ENCODE assay signal across 18 cellular contexts in genomic region chr18:35479911-35480586, GRCh38. TPM values are rescaled to one million over a fixed set of nuclear protein-coding genes. Genes with fewer than 3 reads are reported as not detected.
DNase-seq lines count a peak whose midpoint lies in the region; ATAC-seq, FAIRE-seq and TF ChIP-seq lines count a peak whose summit lies in the region.
"Had no signal": no experiment of that assay in that cellular context is flagged by ENCODE, and none has a peak within 500 bp of the region (broad histone marks: within the 10 kb centered on the region; RNA-seq: fewer than 3 reads in every experiment).

No MANE protein-coding gene starts in this region.

- BruUV-seq in endothelial cell of umbilical vein (replicated peaks; lab: Mats Ljungman, UMichigan): no TSS peak

- H3K79me2 ChIP-seq in endothelial cell of umbilical vein (ENCODE audit: control insufficient read depth, insufficient read depth, low read length): peaks cover 64% of the 10 kb centered on the region

- peaks cover 30% of the 10 kb centered on the region for H3K36me3 Mint-ChIP-seq in activated naive CD8-positive, alpha-beta T cell treated with anti-CD3 and anti-CD28 coated beads, Interleukin-2, amount 50 U/mL, for 24 hours (ENCODE audit: low read depth)
- H3K36me3 Mint-ChIP-seq in activated naive CD8-positive, alpha-beta T cell treated with anti-CD3 and anti-CD28 coated beads for 36 hours: peaks cover 20% of the 10 kb centered on the region

- no peaks in the 10 kb centered on the region for H3K9me3 Mint-ChIP-seq in activated naive CD8-positive, alpha-beta T cell treated with anti-CD3 and anti-CD28 coated beads, Interleukin-2, amount 50 U/mL, for 24 hours
- peaks cover under 1% of the 10 kb centered on the region for H3K9me3 Mint-ChIP-seq in activated naive CD8-positive, alpha-beta T cell treated with anti-CD3 and anti-CD28 coated beads for 36 hours
- H3K9me3 Mint-ChIP-seq: activated naive CD4-positive, alpha-beta T cell treated with anti-CD3 and anti-CD28 coated beads for 36 hours had no signal

- no peak for TF ChIP-seq CTCF in endothelial cell of umbilical vein (IDR thresholded peaks at IDR 0.05; ENCODE audit: extremely low read depth in 1 of 2, insufficient read depth in 1 of 2, low read depth in 1 of 2, low read length in 2 of 2)

- CTCF ChIA-PET in endothelial cell of umbilical vein (lab: Charles Lee): interaction anchor here (1.2 to 3.5 kb wide), 3 partner anchors 11 to 471 kb away, joined by 3 to 23 read pairs (median 3); no protein-coding TSS in a partner anchor

- H2AFZ ChIP-seq in endothelial cell of umbilical vein (ENCODE audit: low read depth, low read length): peak overlapping the region; percentile 20

- intact Hi-C loops in endothelial cell of umbilical vein (cut with micrococcal nuclease): loop anchor here (1.0 to 2.0 kb wide), 3 partner anchors 10 to 17 kb away; partner anchors contain the start of gene INO80C

- no peak for FAIRE-seq in endothelial cell of umbilical vein (lab: Jason Lieb, UNC)
- FAIRE-seq: D721Med, urothelium cell line had no signal

- H3K36me3 ChIP-seq in endothelial cell of umbilical vein (ENCODE audit: control insufficient read depth in 2 of 2, extremely low read depth in 1 of 2, insufficient read depth in 2 of 2, low read length in 2 of 2): no peaks in the 10 kb centered on the region
- H3K36me3 ChIP-seq in mucosa of rectum (ENCODE audit: control insufficient read depth in 2 of 2, insufficient read depth in 2 of 2, low read length in 2 of 2): peaks cover 0 to 2% of the 10 kb centered on the region in 2 donors
- H3K36me3 ChIP-seq: cardiac muscle cell had no signal

- H3K4me2 ChIP-seq in endothelial cell of umbilical vein (ENCODE audit: insufficient read depth, low read length): no peak overlapping the region

- no peak for DNase-seq in activated naive CD8-positive, alpha-beta T cell treated with anti-CD3 and anti-CD28 coated beads, Interleukin-2, amount 50 U/mL, for 24 hours
- DNase-seq in activated naive CD8-positive, alpha-beta T cell treated with anti-CD3 and anti-CD28 coated beads for 36 hours: no peak
- no peak for DNase-seq in endothelial cell of umbilical vein (ENCODE audit: low read depth, low spot score)
- no peak for DNase-seq in stimulated activated naive CD4-positive, alpha-beta T cell (lab: John Stamatoyannopoulos, UW)
- no peak for DNase-seq in HCEC 1CT
- DNase-seq: activated CD8-positive, alpha-beta memory T cell treated with anti-CD3 and anti-CD28 coated beads, Interleukin-2, amount 10 ng/mL, durations not matched to agents 7 days and 5 days; activated naive CD4-positive, alpha-beta T cell treated with anti-CD3 and anti-CD28 coated beads for 36 hours; effector memory CD4-positive, alpha-beta T cell; islet precursor cell; NCI-H1048; NCI-H345; stimulated activated CD4-positive, alpha-beta T cell treated with anti-CD3 and anti-CD28 coated beads, Interleukin-2, amount 100 ng/mL, for 48 hours had no signal

- H3K4me1 ChIP-seq in endothelial cell of umbilical vein (ENCODE audit: control insufficient read depth, extremely low read depth, insufficient read depth, low read length) (peaks cover 45% of the 10 kb centered on the region), mucosa of rectum (ENCODE audit: control insufficient read depth in 2 of 2, insufficient read depth in 2 of 2, low read length in 2 of 2) (peaks cover 26 to 32% of the 10 kb centered on the region in 2 donors)

- peaks cover 52% of the 10 kb centered on the region for H3K4me1 Mint-ChIP-seq in activated naive CD8-positive, alpha-beta T cell treated with anti-CD3 and anti-CD28 coated beads, Interleukin-2, amount 50 U/mL, for 24 hours
- peaks cover 25% of the 10 kb centered on the region for H3K4me1 Mint-ChIP-seq in activated naive CD8-positive, alpha-beta T cell treated with anti-CD3 and anti-CD28 coated beads for 36 hours

- ATAC-seq in activated naive CD8-positive, alpha-beta T cell treated with anti-CD3 and anti-CD28 coated beads, Interleukin-2, amount 50 U/mL, for 24 hours: no peak
- no peak for ATAC-seq in HG02623 (IDR thresholded peaks at IDR 0.05; ENCODE audit: unreplicated experiment)
- ATAC-seq in HG02798 (IDR thresholded peaks at IDR 0.05; ENCODE audit: poor library complexity, unreplicated experiment): no peak
- ATAC-seq: activated CD8-positive, alpha-beta memory T cell treated with anti-CD3 and anti-CD28 coated beads, Interleukin-2, amount 10 ng/mL, durations not matched to agents 7 days and 5 days had no signal

- H3K27ac Mint-ChIP-seq in activated naive CD8-positive, alpha-beta T cell treated with anti-CD3 and anti-CD28 coated beads, Interleukin-2, amount 50 U/mL, for 24 hours: peak overlapping the region; percentile 52
- H3K27ac Mint-ChIP-seq in activated naive CD8-positive, alpha-beta T cell treated with anti-CD3 and anti-CD28 coated beads for 36 hours: no peak overlapping the region
- H3K27ac Mint-ChIP-seq: activated CD8-positive, alpha-beta memory T cell treated with anti-CD3 and anti-CD28 coated beads, Interleukin-2, amount 10 ng/mL, durations not matched to agents 7 days and 5 days; activated naive CD4-positive, alpha-beta T cell treated with anti-CD3 and anti-CD28 coated beads for 36 hours had no signal

- no peak overlapping the region for H3K4me3 Mint-ChIP-seq in activated naive CD8-positive, alpha-beta T cell treated with anti-CD3 and anti-CD28 coated beads, Interleukin-2, amount 50 U/mL, for 24 hours
- H3K4me3 Mint-ChIP-seq in activated naive CD8-positive, alpha-beta T cell treated with anti-CD3 and anti-CD28 coated beads for 36 hours: no peak overlapping the region
- H3K4me3 Mint-ChIP-seq: activated CD8-positive, alpha-beta memory T cell treated with anti-CD3 and anti-CD28 coated beads, Interleukin-2, amount 10 ng/mL, durations not matched to agents 7 days and 5 days; activated naive CD4-positive, alpha-beta T cell treated with anti-CD3 and anti-CD28 coated beads for 36 hours had no signal

- no peaks in the 10 kb centered on the region for H3K9me3 ChIP-seq in endothelial cell of umbilical vein (replicated peaks; ENCODE audit: control insufficient read depth, insufficient read depth, low read length)
- no peaks in the 10 kb centered on the region for H3K9me3 ChIP-seq in mucosa of rectum (ENCODE audit: control insufficient read depth in 2 of 2, low read length in 2 of 2)

- dilution Hi-C loops in endothelial cell of umbilical vein (cut with MboI; ENCODE audit: extremely low pct_ligation_motif_present, low sequenced_read_pairs): no loop called here

- H3K27me3 ChIP-seq in endothelial cell of umbilical vein (ENCODE audit: control insufficient read depth in 2 of 2, insufficient read depth in 2 of 2, low read length in 2 of 2) (no peaks in the 10 kb centered on the region), mucosa of rectum (ENCODE audit: control insufficient read depth in 2 of 2, insufficient read depth in 2 of 2, low read length in 2 of 2) (no peaks in the 10 kb centered on the region)
- H3K27me3 ChIP-seq: cardiac muscle cell had no signal

- no peak for TF ChIP-seq POLR2A in endothelial cell of umbilical vein (IDR thresholded peaks at IDR 0.05; ENCODE audit: low read depth, low read length)

- no peaks in the 10 kb centered on the region for H3K27me3 Mint-ChIP-seq in activated naive CD8-positive, alpha-beta T cell treated with anti-CD3 and anti-CD28 coated beads, Interleukin-2, amount 50 U/mL, for 24 hours
- H3K27me3 Mint-ChIP-seq in activated naive CD8-positive, alpha-beta T cell treated with anti-CD3 and anti-CD28 coated beads for 36 hours: no peaks in the 10 kb centered on the region
- H3K27me3 Mint-ChIP-seq: activated CD8-positive, alpha-beta memory T cell treated with anti-CD3 and anti-CD28 coated beads, Interleukin-2, amount 10 ng/mL, durations not matched to agents 7 days and 5 days had no signal

- POLR2A ChIA-PET in endothelial cell of umbilical vein (lab: Charles Lee): interaction anchor here (1.1 kb wide), 1 partner anchor 18 kb away, joined by 4 read pairs; the partner anchor contains the start of gene INO80C

- H3K9me1 ChIP-seq in endothelial cell of umbilical vein (replicated peaks; ENCODE audit: control insufficient read depth, extremely low read depth, insufficient read depth, low read length): no peaks in the 10 kb centered on the region

- H3K27ac ChIP-seq in endothelial cell of umbilical vein (ENCODE audit: insufficient read depth, low read depth, low read length) (peak overlapping the region; percentile 90), mucosa of rectum (ENCODE audit: low read depth in 2 of 2, low read length in 2 of 2) (peak overlapping the region; percentile 53 to 58)
- H3K27ac ChIP-seq: cardiac muscle cell had no signal

- H3K9ac ChIP-seq in endothelial cell of umbilical vein (replicated peaks; ENCODE audit: extremely low read depth, insufficient read depth, low read length) (no peak overlapping the region), mucosa of rectum (ENCODE audit: low read depth in 1 of 2, low read length in 2 of 2) (no peak overlapping the region)

- no peaks in the 10 kb centered on the region for H4K20me1 ChIP-seq in endothelial cell of umbilical vein (replicated peaks; ENCODE audit: control insufficient read depth, extremely low read depth, insufficient read depth, low read length)

- H3K4me3 ChIP-seq in endothelial cell of umbilical vein (replicated peaks in 1 of 3; ENCODE audit: insufficient read depth in 1 of 3, low read depth in 1 of 3, low read length in 3 of 3): no peak overlapping the region
- no peak overlapping the region for H3K4me3 ChIP-seq in mucosa of rectum (ENCODE audit: low read length in 2 of 2)
- H3K4me3 ChIP-seq: cardiac muscle cell had no signal

TF ChIP-seq in endothelial cell of umbilical vein, 7 proteins besides CTCF, POLR2A, EP300 and RAD21:
- TF ChIP-seq POLR2AphosphoS5 (IDR thresholded peaks at IDR 0.05; ENCODE audit: insufficient read depth, low read depth, low read length): no peak
- no peak for TF ChIP-seq GATA2 (IDR thresholded peaks at IDR 0.05; ENCODE audit: insufficient read depth, insufficient read length, low read depth, low read length)
- no peak for TF ChIP-seq FOS (IDR thresholded peaks at IDR 0.05; ENCODE audit: borderline replicate concordance, insufficient read depth, low read length)
- no peak for TF ChIP-seq MYC (IDR thresholded peaks at IDR 0.05; ENCODE audit: low read depth, low read length)

RNA-seq across cellular contexts. Expression of gene INO80C, which starts 17.7 kb away (rescaled TPM):
- total RNA-seq in activated naive CD8-positive, alpha-beta T cell treated with anti-CD3 and anti-CD28 coated beads for 36 hours: 10 to 100 TPM; 38.4 to 39.4 TPM
- 51.4 and 56.0 TPM in 2 replicates for total RNA-seq in endothelial cell of umbilical vein
- polyA plus RNA-seq in endothelial cell of umbilical vein: 41.4 and 43.4 TPM in 2 replicates
- 60.6 and 66.8 TPM in 2 replicates for polyA plus RNA-seq in endothelial cell of umbilical vein (2011; cell fraction: cytosol; rRNA removed)
- 68.8 and 69.0 TPM in 2 replicates for polyA plus RNA-seq in endothelial cell of umbilical vein (2011; cell fraction: nucleus; rRNA removed)
- 29.5 and 34.4 TPM in 2 replicates for polyA plus RNA-seq in endothelial cell of umbilical vein (2012)
- polyA minus RNA-seq in endothelial cell of umbilical vein: 16.2 and 20.7 TPM in 2 replicates
- 10.4 TPM for polyA minus RNA-seq in endothelial cell of umbilical vein (2011; cell fraction: cytosol; rRNA and poly(A)+ RNA removed)
- 30.5 and 36.4 TPM in 2 replicates for polyA minus RNA-seq in endothelial cell of umbilical vein (2011; cell fraction: nucleus; rRNA and poly(A)+ RNA removed)
